In the genomic region with DNA sequence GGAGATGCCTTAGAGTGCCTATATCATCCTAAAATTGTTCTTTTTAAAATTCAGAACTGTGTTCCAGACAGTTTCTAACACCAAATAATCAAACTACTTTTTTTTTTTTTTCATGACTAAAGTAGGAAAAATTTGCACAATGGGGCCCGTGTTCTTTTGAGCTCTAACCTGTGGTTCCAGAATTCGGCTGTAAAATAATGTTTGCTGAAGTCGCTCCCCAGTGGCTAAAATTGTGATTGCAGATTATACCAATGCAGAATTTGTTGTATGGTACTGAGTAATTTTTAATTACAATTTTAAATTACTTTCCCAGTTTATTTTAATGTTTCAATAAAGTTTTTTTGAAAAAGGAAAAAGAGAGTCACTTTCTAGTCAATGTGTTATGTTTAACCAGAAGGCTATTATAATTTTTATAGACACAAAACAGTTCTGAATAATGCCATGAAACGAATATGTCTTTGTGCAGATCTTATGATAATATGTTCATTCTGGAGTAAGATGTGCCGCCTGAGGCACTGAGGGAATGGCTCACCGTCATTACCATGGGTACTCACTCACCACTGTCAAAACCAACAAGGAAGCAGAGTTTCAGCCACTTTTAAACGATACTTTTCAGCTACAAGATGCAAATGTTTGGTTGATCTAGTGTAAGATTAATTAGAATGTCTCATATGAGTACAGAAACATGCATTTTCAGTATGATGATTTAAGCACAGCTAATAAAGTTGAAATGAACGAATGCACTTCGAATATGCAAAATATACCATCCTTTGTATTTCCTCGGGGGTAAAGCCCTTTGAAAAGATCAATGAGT, we compare ENCODE assay signal across 8 cellular contexts.
A peak's percentile ranks its signal among the peaks of the same experiment; 100 is the strongest.
DNase-seq lines count a peak whose midpoint lies in the region; ATAC-seq, FAIRE-seq and TF ChIP-seq lines count a peak whose summit lies in the region.

No MANE protein-coding gene starts in this region.

- TF ChIP-seq CTCF in C4-2B (conservative IDR thresholded peaks at IDR 0.05) (peak; percentile 86), foreskin keratinocyte (conservative IDR thresholded peaks at IDR 0.05) (peak; percentile 75)

- ATAC-seq in foreskin keratinocyte = peak; percentile 25
- ATAC-seq in GM18870 (IDR thresholded peaks at IDR 0.05; ENCODE audit: unreplicated experiment) = no peak

- peaks cover 9% of the 10 kb centered on the region for H3K27me3 ChIP-seq in foreskin keratinocyte

- no peak for TF ChIP-seq POLR2A in H54 (IDR thresholded peaks at IDR 0.05; ENCODE audit: low read depth, low read length)

- FAIRE-seq in H54 (lab: Jason Lieb, UNC) = no peak

- H3K27ac ChIP-seq in C4-2B (no peak overlapping the region), foreskin keratinocyte (no peak overlapping the region)

- peaks cover 6% of the 10 kb centered on the region for H3K4me1 ChIP-seq in foreskin keratinocyte

- DNase-seq in H54 (ENCODE audit: insufficient read length, low spot score) (peak; percentile 17), foreskin keratinocyte (peak in 1 of 2 donors; percentile 36), NCI-H226 (no peak), ureter (ENCODE audit: low spot score) (no peak), mesenteric fat pad (ENCODE audit: low spot score) (no peak)
- peak; percentile 48 for DNase-seq in activated CD4-positive, alpha-beta T cell treated with anti-CD3 and anti-CD28 coated beads for 48 hours

Comparison
In these comparisons a context has a peak if more than half of its experiments do, and no peak if none do; other contexts are left out.
1. DNase-seq: peak in H54 (single experiment) and activated CD4-positive, alpha-beta T cell treated with anti-CD3 and anti-CD28 coated beads for 48 hours (single experiment); none in NCI-H226 (single experiment), ureter (single experiment) and mesenteric fat pad (single experiment).